8 cellular contexts compared by ENCODE assay signal in the genomic region with DNA sequence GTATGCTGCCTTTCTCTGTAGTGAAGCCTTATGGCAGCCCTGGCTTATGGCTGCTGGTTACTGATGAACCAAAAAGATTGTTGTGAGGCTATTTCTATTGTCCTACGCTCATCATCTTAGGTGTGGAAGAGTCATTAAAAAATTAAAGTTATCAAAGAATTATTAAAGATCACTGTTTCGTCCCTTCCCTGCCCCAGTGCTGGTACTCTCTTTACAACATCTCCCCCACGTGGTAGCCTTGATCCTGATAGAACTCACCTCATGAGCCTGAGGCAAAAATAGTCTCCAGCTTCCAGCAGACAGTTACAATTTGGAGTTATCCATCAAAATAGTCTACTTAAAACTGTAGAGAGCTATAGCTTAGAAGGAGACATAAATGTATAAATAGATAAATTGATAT.
A peak's percentile ranks its signal among the peaks of the same experiment; 100 is the strongest.
DNase-seq lines count a peak whose midpoint lies in the region; ATAC-seq and TF ChIP-seq lines count a peak whose summit lies in the region.

No MANE protein-coding gene starts in this region.

- H3K4me3 ChIP-seq in GM12865 (ENCODE audit: low read depth, low read length) (peak overlapping the region; percentile 43), foreskin fibroblast (ENCODE audit: low read depth in 1 of 2, low read length in 2 of 2) (no peak overlapping the region)

- TF ChIP-seq CTCF in GM12865 (IDR thresholded peaks at IDR 0.05; ENCODE audit: insufficient read depth, low read depth, low read length, missing control alignments) = peak; percentile 63
- TF ChIP-seq CTCF in foreskin fibroblast (IDR thresholded peaks at IDR 0.05; ENCODE audit: low read depth, low read length) = peak; percentile 18

- peak; percentile 6; the same call in 1 of the 2 replicates for TF ChIP-seq RAD21 in Ishikawa (IDR thresholded peaks at IDR 0.05; ENCODE audit: low read depth)

- H3K27ac ChIP-seq in substantia nigra (ENCODE audit: low read depth, low read length, poor library complexity, severe bottlenecking) = no peak overlapping the region

- DNase-seq in GM12865 (ENCODE audit: low read depth) (peak; percentile 82), foreskin fibroblast (no peak), substantia nigra (lab: John Stamatoyannopoulos, UW) (no peak), NCI-H2171 treated with DMSO at 0.1 percent for 48 hours (lab: John Stamatoyannopoulos, UW) (no peak), activated gamma-delta T cell (lab: John Stamatoyannopoulos, UW) (no peak)
- no peak for DNase-seq in stimulated activated CD4-positive, alpha-beta T cell treated with anti-CD3 and anti-CD28 coated beads, Interleukin-2, amount 100 ng/mL, for 24 hours

- TF ChIP-seq EP300 in Ishikawa (IDR thresholded peaks at IDR 0.05; ENCODE audit: borderline replicate concordance) = no peak

- ATAC-seq in GM21390 (IDR thresholded peaks at IDR 0.05; ENCODE audit: unreplicated experiment) = peak; percentile 53

TF ChIP-seq in Ishikawa, 13 proteins besides CTCF, POLR2A, EP300 and RAD21:
- TF ChIP-seq TCF12 (IDR thresholded peaks at IDR 0.05; ENCODE audit: low read depth) (no peak), FOXM1 (IDR thresholded peaks at IDR 0.05; ENCODE audit: borderline replicate concordance, low read depth) (no peak), ZBTB7A (IDR thresholded peaks at IDR 0.05; ENCODE audit: low read depth) (no peak), TEAD4 (IDR thresholded peaks at IDR 0.05) (no peak), CREB1 (IDR thresholded peaks at IDR 0.05; ENCODE audit: low read depth) (no peak), EGR1 (IDR thresholded peaks at IDR 0.05) (no peak), CEBPB (IDR thresholded peaks at IDR 0.05) (no peak), NFIC (IDR thresholded peaks at IDR 0.05) (no peak), YY1 (IDR thresholded peaks at IDR 0.05; ENCODE audit: low read depth) (no peak)
- TF ChIP-seq, protein P1, sequence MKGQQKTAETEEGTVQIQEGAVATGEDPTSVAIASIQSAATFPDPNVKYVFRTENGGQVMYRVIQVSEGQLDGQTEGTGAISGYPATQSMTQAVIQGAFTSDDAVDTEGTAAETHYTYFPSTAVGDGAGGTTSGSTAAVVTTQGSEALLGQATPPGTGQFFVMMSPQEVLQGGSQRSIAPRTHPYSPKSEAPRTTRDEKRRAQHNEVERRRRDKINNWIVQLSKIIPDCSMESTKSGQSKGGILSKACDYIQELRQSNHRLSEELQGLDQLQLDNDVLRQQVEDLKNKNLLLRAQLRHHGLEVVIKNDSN (IDR thresholded peaks at IDR 0.05) = no peak
